Comparison of ENCODE assay signal across 10 cellular contexts in the genomic region with DNA sequence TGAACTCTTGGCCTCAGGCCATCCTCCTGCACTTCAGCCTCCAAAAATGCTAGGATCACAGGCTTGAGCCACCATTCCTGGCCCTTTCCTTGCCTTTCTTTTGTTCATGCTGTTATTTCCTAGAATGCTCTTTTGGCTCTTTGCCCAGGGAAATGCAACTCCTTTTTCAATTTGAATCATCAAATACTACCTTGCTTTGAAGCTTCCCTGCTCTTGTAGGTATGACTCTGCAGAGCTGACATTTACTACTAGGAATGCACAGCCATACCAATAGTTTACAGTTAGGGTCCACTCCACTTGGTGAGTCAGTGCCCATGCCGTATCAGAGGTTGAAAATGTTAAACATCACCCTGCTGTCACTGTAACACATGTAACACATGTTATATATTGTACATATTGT.
A peak's percentile ranks its signal among the peaks of the same experiment; 100 is the strongest.
DNase-seq lines count a peak whose midpoint lies in the region; ATAC-seq, FAIRE-seq and TF ChIP-seq lines count a peak whose summit lies in the region.
"Had no signal": no experiment of that assay in that cellular context is flagged by ENCODE, and none has a peak within 500 bp of the region (broad histone marks: within the 10 kb centered on the region; RNA-seq: fewer than 3 reads in every experiment).

No MANE protein-coding gene starts in this region.

- TF ChIP-seq CTCF in spleen (IDR thresholded peaks at IDR 0.05 in 8 of 11, conservative IDR thresholded peaks at IDR 0.05 in 3 of 11): no peak

- H3K27me3 ChIP-seq in aorta (ENCODE audit: control insufficient read depth in 1 of 2, insufficient read depth in 2 of 2, low read length in 1 of 2): no peaks in the 10 kb centered on the region
- peaks cover 0 to 10% (median 0%) of the 10 kb centered on the region in 7 donors for H3K27me3 ChIP-seq in spleen (replicated peaks in 1 of 7)

- FAIRE-seq in H54 (lab: Jason Lieb, UNC): peak; percentile 98
- peak; percentile 92 for FAIRE-seq in RCC 7860 (lab: Jason Lieb, UNC)

- ATAC-seq in GM18505 (IDR thresholded peaks at IDR 0.05; ENCODE audit: unreplicated experiment): no peak
- no peak for ATAC-seq in aorta (ENCODE audit: low FRiP score)
- ATAC-seq in HG03571 (IDR thresholded peaks at IDR 0.05; ENCODE audit: unreplicated experiment): no peak
- ATAC-seq: Panc1 had no signal

- H3K27ac ChIP-seq in aorta (ENCODE audit: low read depth in 1 of 2, low read length in 2 of 2): no peak overlapping the region
- no peak overlapping the region for H3K27ac ChIP-seq in spleen

- 62 to 68% methylated on average over 1 of the region's 1 CpG for WGBS in aorta, 2 donors
- 79 to 96% (median 84%) methylated on average over 1 of the region's 1 CpG for WGBS in spleen, 5 donors

- no peak overlapping the region for H3K4me3 ChIP-seq in aorta (ENCODE audit: low read length in 2 of 2)
- no peak overlapping the region for H3K4me3 ChIP-seq in spleen

- intact Hi-C loops in aorta (cut with DNase I): no loop called here
- intact Hi-C loops in spleen (cut with DNase I; ENCODE audit: low total_unique reads): no loop called here

- H3K36me3 ChIP-seq in aorta (ENCODE audit: control insufficient read depth in 1 of 2, insufficient read depth in 2 of 2, low read length in 1 of 2): no peaks in the 10 kb centered on the region
- H3K36me3 ChIP-seq in spleen: no peaks in the 10 kb centered on the region

- H3K4me1 ChIP-seq in aorta (ENCODE audit: control insufficient read depth in 1 of 2, insufficient read depth in 2 of 2, low read length in 2 of 2) (no peaks in the 10 kb centered on the region), spleen (no peaks in the 10 kb centered on the region)

- H3K9me3 ChIP-seq in aorta (ENCODE audit: control insufficient read depth, low read length): no peaks in the 10 kb centered on the region
- no peaks in the 10 kb centered on the region for H3K9me3 ChIP-seq in spleen

- TF ChIP-seq POLR2A in H54 (IDR thresholded peaks at IDR 0.05; ENCODE audit: low read depth, low read length) (no peak), GM18505 (IDR thresholded peaks at IDR 0.05; ENCODE audit: borderline replicate concordance, extremely low read depth, insufficient read depth, insufficient read length) (no peak), spleen (IDR thresholded peaks at IDR 0.05) (no peak)

- peak; percentile 62 for DNase-seq in DMS53 (lab: John Stamatoyannopoulos, UW)
- DNase-seq in H54 (ENCODE audit: insufficient read length, low spot score): peak; percentile 28
- DNase-seq in RCC 7860 (ENCODE audit: low spot score): peak; percentile 96
- DNase-seq in fibroblast of peridontal ligament (ENCODE audit: extremely low read depth): peak; percentile 43
- no peak for DNase-seq in aorta
- DNase-seq in spleen: no peak
- DNase-seq: NCI-H1436 treated with DMSO at 0.1 percent for 48 hours had no signal

Comparison
In these comparisons a context has a peak if more than half of its experiments do, and no peak if none do; other contexts are left out.
1. DNase-seq: peak in DMS53 (single experiment), H54 (single experiment), RCC 7860 (single experiment) and fibroblast of peridontal ligament (single experiment); none in aorta (0 of 2) and spleen (single experiment).